Comparison of ENCODE assay signal across 11 cellular contexts in genomic region chr1:53121319-53122172, GRCh38. TPM values are rescaled to one million over a fixed set of nuclear protein-coding genes. Genes with fewer than 3 reads are reported as not detected.
DNase-seq lines count a peak whose midpoint lies in the region; ATAC-seq and TF ChIP-seq lines count a peak whose summit lies in the region.
"Had no signal": no experiment of that assay in that cellular context is flagged by ENCODE, and none has a peak within 500 bp of the region (broad histone marks: within the 10 kb centered on the region; RNA-seq: fewer than 3 reads in every experiment).

No MANE protein-coding gene starts in this region.

- H3K4me1 ChIP-seq in right atrium auricular region: peaks cover 0 to 44% of the 10 kb centered on the region in 2 donors
- H3K4me1 ChIP-seq in testis: peaks cover 37% of the 10 kb centered on the region

- ATAC-seq in activated CD8-positive, alpha-beta T cell treated with anti-CD3 and anti-CD28 coated beads for 36 hours: peak; percentile 90
- no peak for ATAC-seq in activated CD8-positive, alpha-beta T cell treated with anti-CD3 and anti-CD28 coated beads, Interleukin-2, amount 10 ng/mL, durations not matched to agents 7 days and 5 days
- ATAC-seq in GM19452 (IDR thresholded peaks at IDR 0.05; ENCODE audit: unreplicated experiment): no peak
- ATAC-seq in GM21447 (IDR thresholded peaks at IDR 0.05; ENCODE audit: unreplicated experiment): no peak

- H3K27me3 ChIP-seq in right atrium auricular region: no peaks in the 10 kb centered on the region
- no peaks in the 10 kb centered on the region for H3K27me3 ChIP-seq in testis
- H3K27me3 ChIP-seq: BLaER1 treated with 17β-estradiol and CSF1 and Interleukin-3, amounts not matched to agents 10 nM and 100 nM had no signal

- H3K36me3 ChIP-seq in right atrium auricular region (no peaks in the 10 kb centered on the region), testis (ENCODE audit: low read depth, missing control alignments) (no peaks in the 10 kb centered on the region)
- H3K36me3 ChIP-seq: BLaER1 treated with 17β-estradiol and CSF1 and Interleukin-3, amounts not matched to agents 10 nM and 100 nM had no signal

- POLR2A ChIA-PET in activated CD8-positive, alpha-beta T cell treated with anti-CD3 and anti-CD28 coated beads for 36 hours (lab: Charles Lee): interaction anchor here (1.0 to 1.1 kb wide), 2 partner anchors 10 to 12 kb away, joined by 3 read pairs; no protein-coding TSS in a partner anchor
- POLR2A ChIA-PET in activated CD8-positive, alpha-beta T cell treated with anti-CD3 and anti-CD28 coated beads, Interleukin-2, amount 10 ng/mL, durations not matched to agents 7 days and 5 days (lab: Charles Lee): no interaction called here

- no peak overlapping the region for H3K27ac Mint-ChIP-seq in activated CD8-positive, alpha-beta T cell treated with anti-CD3 and anti-CD28 coated beads for 36 hours
- no peak overlapping the region for H3K27ac Mint-ChIP-seq in activated CD8-positive, alpha-beta T cell treated with anti-CD3 and anti-CD28 coated beads, Interleukin-2, amount 10 ng/mL, durations not matched to agents 7 days and 5 days
- H3K27ac Mint-ChIP-seq: stimulated activated naive CD8-positive, alpha-beta T cell treated with anti-CD3 and anti-CD28 coated beads, Interleukin-15, Interleukin-2, amounts not matched to agents 100 ng/mL and 50 ng/mL, for 24 hours had no signal

- H3K4me3 ChIP-seq in right atrium auricular region (no peak overlapping the region), testis (no peak overlapping the region)
- H3K4me3 ChIP-seq: BLaER1 treated with 17β-estradiol and CSF1 and Interleukin-3, amounts not matched to agents 10 nM and 100 nM had no signal

- CTCF ChIA-PET in activated CD8-positive, alpha-beta T cell treated with anti-CD3 and anti-CD28 coated beads for 36 hours (lab: Charles Lee): no interaction called here
- CTCF ChIA-PET in activated CD8-positive, alpha-beta T cell treated with anti-CD3 and anti-CD28 coated beads, Interleukin-2, amount 10 ng/mL, durations not matched to agents 7 days and 5 days (lab: Charles Lee): interaction anchor here (1.2 kb wide), 1 partner anchor 10 kb away, joined by 3 read pairs; no protein-coding TSS in a partner anchor

- H3K36me3 Mint-ChIP-seq in activated CD8-positive, alpha-beta T cell treated with anti-CD3 and anti-CD28 coated beads for 36 hours (ENCODE audit: low read depth): no peaks in the 10 kb centered on the region
- H3K36me3 Mint-ChIP-seq in activated CD8-positive, alpha-beta T cell treated with anti-CD3 and anti-CD28 coated beads, Interleukin-2, amount 10 ng/mL, durations not matched to agents 7 days and 5 days (ENCODE audit: low read depth): no peaks in the 10 kb centered on the region

- H3K27ac ChIP-seq in right atrium auricular region: peak overlapping the region; percentile 46 to 84
- H3K27ac ChIP-seq in testis: peak overlapping the region in 1 of 2 donors; percentile 86
- H3K27ac ChIP-seq: BLaER1 treated with 17β-estradiol and CSF1 and Interleukin-3, amounts not matched to agents 10 nM and 100 nM had no signal

- no peaks in the 10 kb centered on the region for H3K27me3 Mint-ChIP-seq in activated CD8-positive, alpha-beta T cell treated with anti-CD3 and anti-CD28 coated beads for 36 hours
- H3K27me3 Mint-ChIP-seq in activated CD8-positive, alpha-beta T cell treated with anti-CD3 and anti-CD28 coated beads, Interleukin-2, amount 10 ng/mL, durations not matched to agents 7 days and 5 days (ENCODE audit: low read depth): no peaks in the 10 kb centered on the region
- H3K27me3 Mint-ChIP-seq: stimulated activated naive CD8-positive, alpha-beta T cell treated with anti-CD3 and anti-CD28 coated beads, Interleukin-15, Interleukin-2, amounts not matched to agents 100 ng/mL and 50 ng/mL, for 24 hours had no signal

- no peaks in the 10 kb centered on the region for H3K4me1 Mint-ChIP-seq in activated CD8-positive, alpha-beta T cell treated with anti-CD3 and anti-CD28 coated beads for 36 hours (ENCODE audit: low read depth)
- H3K4me1 Mint-ChIP-seq in activated CD8-positive, alpha-beta T cell treated with anti-CD3 and anti-CD28 coated beads, Interleukin-2, amount 10 ng/mL, durations not matched to agents 7 days and 5 days (ENCODE audit: low read depth): no peaks in the 10 kb centered on the region

- TF ChIP-seq CTCF in activated CD8-positive, alpha-beta T cell treated with anti-CD3 and anti-CD28 coated beads for 36 hours (IDR thresholded peaks at IDR 0.05): no peak
- TF ChIP-seq CTCF in right atrium auricular region (IDR thresholded peaks at IDR 0.05): no peak
- TF ChIP-seq CTCF in testis (IDR thresholded peaks at IDR 0.05): no peak

- H3K9me3 ChIP-seq in right atrium auricular region (no peaks in the 10 kb centered on the region), testis (no peaks in the 10 kb centered on the region)
- H3K9me3 ChIP-seq: BLaER1 treated with 17β-estradiol and CSF1 and Interleukin-3, amounts not matched to agents 10 nM and 100 nM had no signal

- 59 to 67% methylated on average over 17 to 18 of the region's 18 CpGs for WGBS in testis, 2 donors

- TF ChIP-seq POLR2A in testis (IDR thresholded peaks at IDR 0.05) (no peak), erythroblast (IDR thresholded peaks at IDR 0.05; ENCODE audit: low read length) (no peak)

- intact Hi-C loops in activated CD8-positive, alpha-beta T cell treated with anti-CD3 and anti-CD28 coated beads for 36 hours (cut with micrococcal nuclease): no loop called here
- intact Hi-C loops in testis (cut with DNase I; ENCODE audit: low total_unique reads): no loop called here

- DNase-seq in activated CD8-positive, alpha-beta T cell treated with anti-CD3 and anti-CD28 coated beads for 36 hours: peak; percentile 66
- no peak for DNase-seq in activated CD8-positive, alpha-beta T cell treated with anti-CD3 and anti-CD28 coated beads, Interleukin-2, amount 10 ng/mL, durations not matched to agents 7 days and 5 days
- DNase-seq in SHP77 (lab: John Stamatoyannopoulos, UW) (peak; percentile 69 to 83), right atrium auricular region (ENCODE audit: low spot score) (peak; percentile 71), testis (peak; percentile 50), erythroblast (lab: John Stamatoyannopoulos, UW) (no peak)
- DNase-seq: activated CD4-positive, CD25-positive, alpha-beta regulatory T cell treated with anti-CD3 and anti-CD28 coated beads, Interleukin-2, amount 50 U/mL, for 72 hours had no signal

- no peaks in the 10 kb centered on the region for H3K9me3 Mint-ChIP-seq in activated CD8-positive, alpha-beta T cell treated with anti-CD3 and anti-CD28 coated beads for 36 hours
- H3K9me3 Mint-ChIP-seq in activated CD8-positive, alpha-beta T cell treated with anti-CD3 and anti-CD28 coated beads, Interleukin-2, amount 10 ng/mL, durations not matched to agents 7 days and 5 days (ENCODE audit: insufficient read depth): no peaks in the 10 kb centered on the region
- H3K9me3 Mint-ChIP-seq: stimulated activated naive CD8-positive, alpha-beta T cell treated with anti-CD3 and anti-CD28 coated beads, Interleukin-15, Interleukin-2, amounts not matched to agents 100 ng/mL and 50 ng/mL, for 24 hours had no signal

- H3K4me3 Mint-ChIP-seq in activated CD8-positive, alpha-beta T cell treated with anti-CD3 and anti-CD28 coated beads for 36 hours: no peak overlapping the region
- no peak overlapping the region for H3K4me3 Mint-ChIP-seq in activated CD8-positive, alpha-beta T cell treated with anti-CD3 and anti-CD28 coated beads, Interleukin-2, amount 10 ng/mL, durations not matched to agents 7 days and 5 days
- H3K4me3 Mint-ChIP-seq: stimulated activated naive CD8-positive, alpha-beta T cell treated with anti-CD3 and anti-CD28 coated beads, Interleukin-15, Interleukin-2, amounts not matched to agents 100 ng/mL and 50 ng/mL, for 24 hours had no signal

RNA-seq across cellular contexts. Expression of gene SLC1A7, which starts 20.9 kb away (rescaled TPM):
- total RNA-seq in activated CD8-positive, alpha-beta T cell treated with anti-CD3 and anti-CD28 coated beads for 36 hours: not detected
- total RNA-seq in activated CD8-positive, alpha-beta T cell treated with anti-CD3 and anti-CD28 coated beads, Interleukin-2, amount 10 ng/mL, durations not matched to agents 7 days and 5 days: not detected
- total RNA-seq in right atrium auricular region (under 1 TPM; 0.56 to 0.71 TPM), testis (1 to 10 TPM in 1 of 2 donors, under 1 TPM in 1; 0.47 to 1.2 TPM)
- 0.32 TPM for polyA plus RNA-seq in testis (ENCODE audit: insufficient read depth, low read depth, low replicate concordance)

RNA-seq across cellular contexts. Expression of gene PODN, which starts 59.5 kb away (rescaled TPM):
- total RNA-seq in activated CD8-positive, alpha-beta T cell treated with anti-CD3 and anti-CD28 coated beads for 36 hours: not detected
- total RNA-seq in activated CD8-positive, alpha-beta T cell treated with anti-CD3 and anti-CD28 coated beads, Interleukin-2, amount 10 ng/mL, durations not matched to agents 7 days and 5 days: not detected
- total RNA-seq in right atrium auricular region: 10 to 100 TPM; 44.1 to 47.2 TPM
- 100 to 1,000 TPM in 1 of 2 donors, 10 to 100 TPM in 1; 87.5 to 104 TPM for total RNA-seq in testis
- 69.3 TPM for polyA plus RNA-seq in testis (ENCODE audit: insufficient read depth, low read depth, low replicate concordance)

Comparison
In these comparisons a context has a peak if more than half of its experiments do, and no peak if none do; other contexts are left out.
1. DNase-seq: peak in activated CD8-positive, alpha-beta T cell treated with anti-CD3 and anti-CD28 coated beads for 36 hours (single experiment), SHP77 (2 of 2), right atrium auricular region (single experiment) and testis (single experiment); none in activated CD8-positive, alpha-beta T cell treated with anti-CD3 and anti-CD28 coated beads, Interleukin-2, amount 10 ng/mL, durations not matched to agents 7 days and 5 days (single experiment) and erythroblast (0 of 2).
2. RNA of gene PODN, which starts 59.5 kb away (total RNA-seq): 87.5 to 104 TPM in testis and 44.1 to 47.2 TPM in right atrium auricular region; not detected in activated CD8-positive, alpha-beta T cell treated with anti-CD3 and anti-CD28 coated beads for 36 hours and not detected in activated CD8-positive, alpha-beta T cell treated with anti-CD3 and anti-CD28 coated beads, Interleukin-2, amount 10 ng/mL, durations not matched to agents 7 days and 5 days; every median in the first group is over 10 times any median in the second.